In genomic region chr10:60518745-60519144, GRCh38 we compare ENCODE assay signal across 31 cellular contexts.
"Had no signal": no experiment of that assay in that cellular context is flagged by ENCODE, and none has a peak within 500 bp of the region (broad histone marks: within the 10 kb centered on the region; RNA-seq: fewer than 3 reads in every experiment).

No MANE protein-coding gene starts in this region.

- ATAC-seq: activated CD8-positive, alpha-beta memory T cell treated with anti-CD3 and anti-CD28 coated beads, Interleukin-2, amount 10 ng/mL, durations not matched to agents 7 days and 5 days; activated CD8-positive, alpha-beta T cell treated with anti-CD3 and anti-CD28 coated beads, Interleukin-2, amount 10 ng/mL, durations not matched to agents 7 days and 5 days; heart left ventricle; naive thymus-derived CD4-positive, alpha-beta T cell; pancreas; sciatic nerve; stimulated activated naive CD8-positive, alpha-beta T cell treated with anti-CD3 and anti-CD28 coated beads, Interleukin-15, Interleukin-2, amounts not matched to agents 100 U/mL and 50 U/mL, for 24 hours; upper lobe of right lung had no signal

- FAIRE-seq: islet of Langerhans, pancreas had no signal

- H3K4me3 Mint-ChIP-seq: activated CD8-positive, alpha-beta memory T cell treated with anti-CD3 and anti-CD28 coated beads, Interleukin-2, amount 10 ng/mL, durations not matched to agents 7 days and 5 days; activated CD8-positive, alpha-beta T cell treated with anti-CD3 and anti-CD28 coated beads, Interleukin-2, amount 10 ng/mL, durations not matched to agents 7 days and 5 days; activated naive CD8-positive, alpha-beta T cell; naive thymus-derived CD4-positive, alpha-beta T cell; neural crest cell; WTC11 had no signal

- DNase-seq: activated CD4-positive, alpha-beta T cell treated with anti-CD3 and anti-CD28 coated beads for 1 hour; activated CD4-positive, alpha-beta T cell treated with anti-CD3 and anti-CD28 coated beads, Interleukin-2, amount 50 U/mL, for 1 hour; activated CD8-positive, alpha-beta memory T cell treated with anti-CD3 and anti-CD28 coated beads, Interleukin-2, amount 10 ng/mL, durations not matched to agents 7 days and 5 days; activated CD8-positive, alpha-beta T cell treated with anti-CD3 and anti-CD28 coated beads, Interleukin-2, amount 10 ng/mL, durations not matched to agents 7 days and 5 days; activated naive CD4-positive, alpha-beta T cell; activated T-cell treated with anti-CD3 and anti-CD28 coated beads, Interleukin-2, amount 50 U/mL, for 48 hours; anterior cingulate cortex; cerebellar nuclear complex; colonic mucosa; effector memory CD4-positive, alpha-beta T cell; erythroblast; heart left ventricle; left cardiac atrium; mammary epithelial cell; naive thymus-derived CD4-positive, alpha-beta T cell; nucleus accumbens; pancreas; retina; stimulated activated CD4-positive, alpha-beta T cell treated with anti-CD3 and anti-CD28 coated beads, Interleukin-12 subunit alpha, Interleukin-12 subunit beta, amount 100 ng/mL, for 4 hours; stimulated activated CD4-positive, alpha-beta T cell treated with anti-CD3 and anti-CD28 coated beads, Interleukin-4, amount 100 ng/mL, for 1 hour; stimulated activated naive CD8-positive, alpha-beta T cell treated with anti-CD3 and anti-CD28 coated beads, Interleukin-15, Interleukin-2, amounts not matched to agents 100 U/mL and 50 U/mL, for 24 hours; T-helper 2 cell; upper lobe of right lung had no signal

- H3K27ac Mint-ChIP-seq: activated CD8-positive, alpha-beta memory T cell treated with anti-CD3 and anti-CD28 coated beads, Interleukin-2, amount 10 ng/mL, durations not matched to agents 7 days and 5 days; activated CD8-positive, alpha-beta T cell treated with anti-CD3 and anti-CD28 coated beads, Interleukin-2, amount 10 ng/mL, durations not matched to agents 7 days and 5 days; activated naive CD8-positive, alpha-beta T cell; activated T-helper 2 cell treated with anti-CD3 and anti-CD28 coated beads, Interferon-gamma antibody, Interleukin-2, Interleukin-4, amounts not matched to agents 10 μg/mL and 5 μg/mL and 100 μg/mL, durations not matched to agents 14 hours and 24 hours and 36 hours; naive thymus-derived CD4-positive, alpha-beta T cell; WTC11 had no signal

- H3K9me3 ChIP-seq: colonic mucosa, heart left ventricle, pancreas, prostate gland, upper lobe of right lung had no signal

- H3K27me3 ChIP-seq: colonic mucosa, heart left ventricle, pancreas, upper lobe of right lung had no signal

- H3K4me1 ChIP-seq: colonic mucosa, pancreas, prostate gland, upper lobe of right lung had no signal

- H3K4me3 ChIP-seq: colonic mucosa, heart left ventricle, pancreas, prostate gland, skin epidermis, upper lobe of right lung had no signal

- H3K36me3 Mint-ChIP-seq: activated CD8-positive, alpha-beta memory T cell treated with anti-CD3 and anti-CD28 coated beads, Interleukin-2, amount 10 ng/mL, durations not matched to agents 7 days and 5 days; activated naive CD8-positive, alpha-beta T cell had no signal

- H3K27ac ChIP-seq: colonic mucosa, heart left ventricle, pancreas, prostate gland, skin epidermis, upper lobe of right lung had no signal

- H3K4me1 Mint-ChIP-seq: activated CD8-positive, alpha-beta memory T cell treated with anti-CD3 and anti-CD28 coated beads, Interleukin-2, amount 10 ng/mL, durations not matched to agents 7 days and 5 days had no signal

- H3K36me3 ChIP-seq: colonic mucosa, heart left ventricle, pancreas, prostate gland, upper lobe of right lung had no signal

- H3K27me3 Mint-ChIP-seq: activated CD8-positive, alpha-beta memory T cell treated with anti-CD3 and anti-CD28 coated beads, Interleukin-2, amount 10 ng/mL, durations not matched to agents 7 days and 5 days; activated naive CD8-positive, alpha-beta T cell; naive thymus-derived CD4-positive, alpha-beta T cell had no signal
